Comparison of ENCODE assay signal across 16 cellular contexts in genomic region chr20:56993020-56993419, GRCh38.
DNase-seq lines count a peak whose midpoint lies in the region; ATAC-seq lines count a peak whose summit lies in the region.
"Had no signal": no experiment of that assay in that cellular context is flagged by ENCODE, and none has a peak within 500 bp of the region (broad histone marks: within the 10 kb centered on the region; RNA-seq: fewer than 3 reads in every experiment).

No MANE protein-coding gene starts in this region.

- intact Hi-C loops in left colon (cut with DNase I, micrococcal nuclease): no loop called here

- H2AFZ ChIP-seq in Karpas-422 (ENCODE audit: low read length): no peak overlapping the region
- H2AFZ ChIP-seq in trophoblast cell (ENCODE audit: insufficient read depth, low read length, poor library complexity): no peak overlapping the region
- H2AFZ ChIP-seq: GM23338 had no signal

- ATAC-seq in left colon: no peak
- ATAC-seq: GM12878, GM23338, HCT116 had no signal

- no peaks in the 10 kb centered on the region for H4K20me1 ChIP-seq in BLaER1
- no peaks in the 10 kb centered on the region for H4K20me1 ChIP-seq in BLaER1 treated with 17β-estradiol and CSF1 and Interleukin-3, amounts not matched to agents 10 nM and 100 nM
- no peaks in the 10 kb centered on the region for H4K20me1 ChIP-seq in Karpas-422 (ENCODE audit: insufficient read depth, low read depth, low read length)

- H3K9me2 ChIP-seq in Karpas-422 (replicated peaks; ENCODE audit: insufficient read depth, low read length): no peaks in the 10 kb centered on the region

- H4K8ac ChIP-seq in trophoblast cell (ENCODE audit: low read depth, low read length): no peak overlapping the region

- no peak overlapping the region for H4K91ac ChIP-seq in trophoblast cell (ENCODE audit: low read depth, low read length)

- no peak overlapping the region for H2BK12ac ChIP-seq in trophoblast cell (ENCODE audit: low read length)

- no CpG with 5 or more reads among the region's 3 CpGs for WGBS in trophoblast cell (ENCODE audit: extremely low coverage, insufficient coverage, insufficient read length)

- H3K23ac ChIP-seq in trophoblast cell (ENCODE audit: low read length): no peak overlapping the region

- DNase-seq in Karpas-422 (peak; percentile 40), trophoblast cell (peak; percentile 50 to 78), left colon (no peak)
- no peak for DNase-seq in stimulated activated CD4-positive, alpha-beta T cell treated with anti-CD3 and anti-CD28 coated beads, Interleukin-2, amount 100 ng/mL, for 48 hours
- DNase-seq: CD4-positive, alpha-beta T cell; CD8-positive, alpha-beta memory T cell; DMS 273 treated with DMSO at 0.1 percent for 48 hours; DMS79; EL; GDM1; H9 had no signal

- H3K27me3 ChIP-seq in BLaER1: no peaks in the 10 kb centered on the region
- peaks cover 0 to 6% (median 0%) of the 10 kb centered on the region in 11 experiments; a peak in 2 of 22 replicates for H3K27me3 ChIP-seq in BLaER1 treated with 17β-estradiol and CSF1 and Interleukin-3, amounts not matched to agents 10 nM and 100 nM
- H3K27me3 ChIP-seq in Karpas-422 (ENCODE audit: low read length): no peaks in the 10 kb centered on the region
- no peaks in the 10 kb centered on the region for H3K27me3 ChIP-seq in trophoblast cell (ENCODE audit: insufficient read depth, low read length)

- H2BK120ac ChIP-seq in trophoblast cell (ENCODE audit: insufficient read depth, low read length, poor library complexity): no peak overlapping the region

- no peak overlapping the region for H3K18ac ChIP-seq in trophoblast cell (ENCODE audit: low read length)

- no peak overlapping the region for H3K27ac ChIP-seq in BLaER1
- H3K27ac ChIP-seq in BLaER1 treated with 17β-estradiol and CSF1 and Interleukin-3, amounts not matched to agents 10 nM and 100 nM: no peak overlapping the region
- no peak overlapping the region for H3K27ac ChIP-seq in Karpas-422 (ENCODE audit: low read length)
- H3K27ac ChIP-seq in trophoblast cell (ENCODE audit: low read depth, low read length): no peak overlapping the region

- peaks cover 4% of the 10 kb centered on the region for H3K9me3 ChIP-seq in BLaER1
- H3K9me3 ChIP-seq in BLaER1 treated with 17β-estradiol and CSF1 and Interleukin-3, amounts not matched to agents 10 nM and 100 nM (replicated peaks in 1 of 11): peaks cover 2 to 6% (median 3%) of the 10 kb centered on the region in 11 experiments
- no peaks in the 10 kb centered on the region for H3K9me3 ChIP-seq in Karpas-422 (ENCODE audit: low read length)
- no peaks in the 10 kb centered on the region for H3K9me3 ChIP-seq in trophoblast cell (ENCODE audit: insufficient read depth, low read depth, low read length)

- H2BK5ac ChIP-seq in trophoblast cell (ENCODE audit: low read depth, low read length, poor library complexity): no peak overlapping the region

- no peak overlapping the region for H3K4ac ChIP-seq in trophoblast cell (ENCODE audit: low read depth, low read length)

- H3K4me1 ChIP-seq in BLaER1: peaks cover 43% of the 10 kb centered on the region
- H3K4me1 ChIP-seq in BLaER1 treated with 17β-estradiol and CSF1 and Interleukin-3, amounts not matched to agents 10 nM and 100 nM: peaks cover 0 to 43% (median 26%) of the 10 kb centered on the region in 10 experiments; a peak in 15 of 20 replicates
- peaks cover 3% of the 10 kb centered on the region; the same call in 1 of the 2 replicates for H3K4me1 ChIP-seq in Karpas-422 (ENCODE audit: low read length)
- peaks cover 7 to 18% of the 10 kb centered on the region in 2 experiments for H3K4me1 ChIP-seq in trophoblast cell (ENCODE audit: control insufficient read depth in 1 of 2, insufficient read depth in 2 of 2, low read length in 2 of 2)

- no peak overlapping the region for H4K12ac ChIP-seq in trophoblast cell (ENCODE audit: low read depth, low read length)

- no peak overlapping the region for H3K14ac ChIP-seq in trophoblast cell (ENCODE audit: low read length)

- H3K36me3 ChIP-seq in BLaER1: no peaks in the 10 kb centered on the region
- H3K36me3 ChIP-seq in BLaER1 treated with 17β-estradiol and CSF1 and Interleukin-3, amounts not matched to agents 10 nM and 100 nM: no peaks in the 10 kb centered on the region
- no peaks in the 10 kb centered on the region for H3K36me3 ChIP-seq in Karpas-422 (ENCODE audit: insufficient read depth, low read length)
- H3K36me3 ChIP-seq in trophoblast cell (ENCODE audit: control insufficient read depth in 1 of 2, insufficient read depth in 2 of 2, low read length in 2 of 2): no peaks in the 10 kb centered on the region

- H3K4me3 ChIP-seq in BLaER1: no peak overlapping the region
- no peak overlapping the region for H3K4me3 ChIP-seq in BLaER1 treated with 17β-estradiol and CSF1 and Interleukin-3, amounts not matched to agents 10 nM and 100 nM
- no peak overlapping the region for H3K4me3 ChIP-seq in Karpas-422 (ENCODE audit: low read length)
- H3K4me3 ChIP-seq in trophoblast cell (ENCODE audit: low read depth, low read length): no peak overlapping the region
- H3K4me3 ChIP-seq: GM12878, GM23338 had no signal

- H3K79me2 ChIP-seq in Karpas-422 (ENCODE audit: low read length) (no peaks in the 10 kb centered on the region), trophoblast cell (ENCODE audit: control insufficient read depth, insufficient read depth, low read length, poor library complexity) (no peaks in the 10 kb centered on the region)

- peaks cover 10% of the 10 kb centered on the region for H3K79me1 ChIP-seq in trophoblast cell (ENCODE audit: low read length)

- H3K9ac ChIP-seq in BLaER1: no peak overlapping the region
- H3K9ac ChIP-seq in BLaER1 treated with 17β-estradiol and CSF1 and Interleukin-3, amounts not matched to agents 10 nM and 100 nM: no peak overlapping the region
- H3K9ac ChIP-seq in Karpas-422 (ENCODE audit: low read length): no peak overlapping the region
- no peak overlapping the region for H3K9ac ChIP-seq in trophoblast cell (ENCODE audit: low read length)

- H3K4me2 ChIP-seq in BLaER1 (peak overlapping the region; percentile 38), Karpas-422 (ENCODE audit: low read depth, low read length, poor library complexity, severe bottlenecking) (no peak overlapping the region), trophoblast cell (ENCODE audit: low read length) (no peak overlapping the region)
- peak overlapping the region in 6 of 11 experiments; percentile 34 to 68 (median 58); a peak in 10 of 22 replicates for H3K4me2 ChIP-seq in BLaER1 treated with 17β-estradiol and CSF1 and Interleukin-3, amounts not matched to agents 10 nM and 100 nM
- H3K4me2 ChIP-seq: GM23338 had no signal

- no peak overlapping the region for H2AK5ac ChIP-seq in trophoblast cell (ENCODE audit: low read length)

Comparison
In these comparisons a context has a peak if more than half of its experiments do, and no peak if none do; other contexts are left out.
1. H3K4me2 ChIP-seq: peak in BLaER1 (single experiment) and BLaER1 treated with 17β-estradiol and CSF1 and Interleukin-3, amounts not matched to agents 10 nM and 100 nM (6 of 11); none in Karpas-422 (single experiment) and trophoblast cell (single experiment).
2. DNase-seq: peak in Karpas-422 (single experiment) and trophoblast cell (2 of 2); none in stimulated activated CD4-positive, alpha-beta T cell treated with anti-CD3 and anti-CD28 coated beads, Interleukin-2, amount 100 ng/mL, for 48 hours (0 of 2) and left colon (0 of 2).